9 cellular contexts compared by ENCODE assay signal in genomic region chr11:128551641-128552335, GRCh38. TPM values are rescaled to one million over a fixed set of nuclear protein-coding genes. Genes with fewer than 3 reads are reported as not detected.
A peak's percentile ranks its signal among the peaks of the same experiment; 100 is the strongest.
DNase-seq lines count a peak whose midpoint lies in the region; ATAC-seq and TF ChIP-seq lines count a peak whose summit lies in the region.
"Had no signal": no experiment of that assay in that cellular context is flagged by ENCODE, and none has a peak within 500 bp of the region (broad histone marks: within the 10 kb centered on the region; RNA-seq: fewer than 3 reads in every experiment).

No MANE protein-coding gene starts in this region.

- peaks cover 68% of the 10 kb centered on the region for H3K4me1 Mint-ChIP-seq in neural crest cell

- no peaks in the 10 kb centered on the region for H3K36me3 ChIP-seq in right atrium auricular region

- no peaks in the 10 kb centered on the region for H3K9me3 Mint-ChIP-seq in neural crest cell

- H3K36me3 Mint-ChIP-seq in neural crest cell (ENCODE audit: low read depth): no peaks in the 10 kb centered on the region

- H3K27ac Mint-ChIP-seq in neural crest cell (ENCODE audit: unreplicated experiment): peak overlapping the region; percentile 51

- no peak overlapping the region for H3K4me3 ChIP-seq in right atrium auricular region

- TF ChIP-seq CTCF in neural crest cell (conservative IDR thresholded peaks at IDR 0.05) (no peak), right atrium auricular region (IDR thresholded peaks at IDR 0.05) (no peak)

- no peak overlapping the region for H3K27ac ChIP-seq in right atrium auricular region

- no peaks in the 10 kb centered on the region for H3K27me3 ChIP-seq in right atrium auricular region

- peaks cover 69% of the 10 kb centered on the region for H3K27me3 Mint-ChIP-seq in neural crest cell (ENCODE audit: low read depth)

- ATAC-seq in activated CD4-positive, CD25-positive, alpha-beta regulatory T cell treated with anti-CD3 and anti-CD28 coated beads, Interleukin-2, amount 50 U/mL, for 24 hours: peak; percentile 87 to 89
- peak; percentile 59 for ATAC-seq in GM21825 (IDR thresholded peaks at IDR 0.05; ENCODE audit: unreplicated experiment)

- DNase-seq in activated CD4-positive, CD25-positive, alpha-beta regulatory T cell (lab: John Stamatoyannopoulos, UW): no peak
- DNase-seq in OCI-M1 (lab: John Stamatoyannopoulos, UW) (peak; percentile 75), neural crest cell (ENCODE audit: low read depth, low spot score) (no peak), HUDEP-2 (lab: John Stamatoyannopoulos, UW; ENCODE audit: unreplicated experiment in 76 of 76) (no peak), right atrium auricular region (ENCODE audit: low spot score) (no peak), AG08396 (ENCODE audit: low spot score) (no peak)
- DNase-seq: activated gamma-delta T cell treated with Interleukin-2 at 50 U/mL for 16 hours had no signal

- H3K4me3 Mint-ChIP-seq in neural crest cell: no peak overlapping the region

- no peaks in the 10 kb centered on the region for H3K9me3 ChIP-seq in right atrium auricular region

- peaks cover 0 to 47% of the 10 kb centered on the region in 2 donors for H3K4me1 ChIP-seq in right atrium auricular region

RNA-seq across cellular contexts. Expression of gene ETS1, which starts 35.6 kb away (rescaled TPM):
- total RNA-seq in neural crest cell (55.9 and 69.3 TPM in 2 replicates), right atrium auricular region (10 to 100 TPM; 37.9 to 46.6 TPM)
